29 cellular contexts compared by ENCODE assay signal in the genomic region with DNA sequence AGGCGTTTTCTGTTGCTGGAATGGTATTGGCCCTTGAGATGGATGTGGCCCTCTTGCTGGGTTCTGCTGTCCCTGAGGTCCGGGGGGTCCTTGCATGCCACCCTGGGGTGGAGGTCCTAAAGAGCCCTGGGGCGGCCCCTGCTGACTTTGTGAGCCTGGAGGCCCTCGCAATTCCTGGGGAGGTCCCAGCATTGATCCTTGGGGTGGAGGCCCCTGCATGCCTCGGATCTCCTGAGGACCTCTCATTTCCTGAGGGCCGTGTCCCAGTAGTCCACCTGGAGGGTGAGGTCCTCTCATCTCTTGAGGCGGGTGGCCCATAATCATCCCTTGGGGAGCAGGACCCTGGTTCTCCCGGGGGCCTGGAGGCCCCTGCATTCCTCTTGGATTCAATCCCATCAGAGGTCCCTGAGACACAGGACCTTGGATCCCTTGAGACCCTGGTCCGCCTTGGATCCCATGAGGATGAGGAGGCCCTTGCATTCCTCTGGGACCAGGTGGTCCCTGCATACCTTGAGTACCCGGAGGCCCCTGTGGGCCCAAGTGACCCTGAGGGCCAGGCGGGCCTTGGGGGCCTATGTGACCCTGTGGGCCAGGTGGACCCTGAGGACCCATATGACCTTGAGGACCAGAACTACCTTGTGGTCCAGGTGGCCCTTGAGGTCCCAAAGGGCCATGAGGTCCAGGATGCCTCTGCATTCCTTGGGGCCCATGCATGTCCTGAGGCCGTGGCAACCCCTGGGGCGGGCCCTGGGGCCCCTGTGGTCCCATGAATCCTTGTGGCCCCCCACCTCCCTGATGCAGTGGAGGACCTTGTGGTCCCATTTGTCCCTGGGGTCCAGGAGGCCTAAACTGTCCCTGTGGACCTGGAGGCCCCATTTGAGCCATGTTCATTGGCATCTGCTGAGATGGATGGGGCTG.
"Had no signal": no experiment of that assay in that cellular context is flagged by ENCODE, and none has a peak within 500 bp of the region (broad histone marks: within the 10 kb centered on the region; RNA-seq: fewer than 3 reads in every experiment).

No MANE protein-coding gene starts in this region.

- H3K27me3 ChIP-seq: gastrocnemius medialis, stomach, thyroid gland, upper lobe of left lung had no signal

- DNase-seq: activated B cell treated with CpG ODN at 0.5 μM for 24 hours; activated CD8-positive, alpha-beta memory T cell treated with anti-CD3 and anti-CD28 coated beads, Interleukin-2, amount 50 U/mL, for 4 hours; activated gamma-delta T cell treated with Interleukin-2 at 50 U/mL for 16 hours; activated naive CD4-positive, alpha-beta T cell treated with anti-CD3 and anti-CD28 coated beads, Interleukin-2, amount 50 U/mL, for 16 hours; activated T-cell treated with anti-CD3 and anti-CD28 coated beads, Interleukin-2, amount 50 U/mL, for 4 hours; dermis blood vessel endothelial cell; effector CD4-positive, alpha-beta T cell; gastrocnemius medialis; glutamatergic neuron; islet precursor cell; left colon; lower lobe of right lung; mesenchymal stem cell; naive thymus-derived CD8-positive, alpha-beta T cell; occipital lobe; stimulated activated CD4-positive, alpha-beta T cell treated with anti-CD3 and anti-CD28 coated beads, Interleukin-4, amount 100 ng/mL, for 24 hours; stomach; T-helper 1 cell; thyroid gland had no signal

- H3K9me3 Mint-ChIP-seq: activated B cell treated with CpG ODN at 0.5 μM for 24 hours; activated T-cell treated with anti-CD3 and anti-CD28 coated beads, Interleukin-2, amount 50 U/mL, for 4 hours; activated T-helper 17 cell treated with anti-CD3 and anti-CD28 coated beads, Interleukin-2, amount 50 U/mL, for 72 hours; naive thymus-derived CD8-positive, alpha-beta T cell; neural crest cell; stimulated activated effector memory CD8-positive, alpha-beta T cell treated with anti-CD3 and anti-CD28 coated beads, Interleukin-12 subunit alpha, Interleukin-12 subunit beta, amount 100 ng/mL, for 72 hours; T-helper 2 cell treated with Interferon-gamma antibody and Interleukin-4, amounts not matched to agents 5 μg/mL and 100 μg/mL, for 36 hours had no signal

- H3K9me3 ChIP-seq: gastrocnemius medialis, lower lobe of right lung, stomach, thyroid gland, upper lobe of left lung had no signal

- H3K4me3 ChIP-seq: gastrocnemius medialis, lower lobe of right lung, skin epidermis, stomach, thyroid gland, upper lobe of left lung had no signal

- H3K27ac Mint-ChIP-seq: activated B cell treated with CpG ODN at 0.5 μM for 24 hours; T-helper 2 cell treated with Interferon-gamma antibody and Interleukin-4, amounts not matched to agents 5 μg/mL and 100 μg/mL, for 36 hours had no signal

- H3K4me3 Mint-ChIP-seq: activated B cell treated with CpG ODN at 0.5 μM for 24 hours; activated T-cell treated with anti-CD3 and anti-CD28 coated beads, Interleukin-2, amount 50 U/mL, for 4 hours; activated T-helper 17 cell treated with anti-CD3 and anti-CD28 coated beads, Interleukin-2, amount 50 U/mL, for 72 hours; naive thymus-derived CD8-positive, alpha-beta T cell; neural crest cell; stimulated activated effector memory CD8-positive, alpha-beta T cell treated with anti-CD3 and anti-CD28 coated beads, Interleukin-12 subunit alpha, Interleukin-12 subunit beta, amount 100 ng/mL, for 72 hours; T-helper 2 cell treated with Interferon-gamma antibody and Interleukin-4, amounts not matched to agents 5 μg/mL and 100 μg/mL, for 36 hours had no signal

- ATAC-seq: activated T-cell treated with anti-CD3 and anti-CD28 coated beads, Interleukin-2, amount 50 U/mL, for 4 hours; activated T-helper 17 cell treated with anti-CD3 and anti-CD28 coated beads, Interleukin-2, amount 50 U/mL, for 72 hours; gastrocnemius medialis; left colon; naive thymus-derived CD8-positive, alpha-beta T cell; sciatic nerve; stimulated activated effector memory CD8-positive, alpha-beta T cell treated with anti-CD3 and anti-CD28 coated beads, Interleukin-12 subunit alpha, Interleukin-12 subunit beta, amount 100 ng/mL, for 72 hours had no signal

- H3K27me3 Mint-ChIP-seq: activated B cell treated with CpG ODN at 0.5 μM for 24 hours; activated T-helper 17 cell treated with anti-CD3 and anti-CD28 coated beads, Interleukin-2, amount 50 U/mL, for 72 hours; naive thymus-derived CD8-positive, alpha-beta T cell had no signal

- H3K4me1 ChIP-seq: lower lobe of right lung, stomach had no signal

- H3K27ac ChIP-seq: gastrocnemius medialis, lower lobe of right lung, skin epidermis, stomach, thyroid gland, upper lobe of left lung had no signal

- FAIRE-seq: bronchial epithelial cell, colon, endometrium had no signal

- H3K4me1 Mint-ChIP-seq: activated B cell treated with CpG ODN at 0.5 μM for 24 hours had no signal
